ENCODE assay signal across 8 cellular contexts in the genomic region with DNA sequence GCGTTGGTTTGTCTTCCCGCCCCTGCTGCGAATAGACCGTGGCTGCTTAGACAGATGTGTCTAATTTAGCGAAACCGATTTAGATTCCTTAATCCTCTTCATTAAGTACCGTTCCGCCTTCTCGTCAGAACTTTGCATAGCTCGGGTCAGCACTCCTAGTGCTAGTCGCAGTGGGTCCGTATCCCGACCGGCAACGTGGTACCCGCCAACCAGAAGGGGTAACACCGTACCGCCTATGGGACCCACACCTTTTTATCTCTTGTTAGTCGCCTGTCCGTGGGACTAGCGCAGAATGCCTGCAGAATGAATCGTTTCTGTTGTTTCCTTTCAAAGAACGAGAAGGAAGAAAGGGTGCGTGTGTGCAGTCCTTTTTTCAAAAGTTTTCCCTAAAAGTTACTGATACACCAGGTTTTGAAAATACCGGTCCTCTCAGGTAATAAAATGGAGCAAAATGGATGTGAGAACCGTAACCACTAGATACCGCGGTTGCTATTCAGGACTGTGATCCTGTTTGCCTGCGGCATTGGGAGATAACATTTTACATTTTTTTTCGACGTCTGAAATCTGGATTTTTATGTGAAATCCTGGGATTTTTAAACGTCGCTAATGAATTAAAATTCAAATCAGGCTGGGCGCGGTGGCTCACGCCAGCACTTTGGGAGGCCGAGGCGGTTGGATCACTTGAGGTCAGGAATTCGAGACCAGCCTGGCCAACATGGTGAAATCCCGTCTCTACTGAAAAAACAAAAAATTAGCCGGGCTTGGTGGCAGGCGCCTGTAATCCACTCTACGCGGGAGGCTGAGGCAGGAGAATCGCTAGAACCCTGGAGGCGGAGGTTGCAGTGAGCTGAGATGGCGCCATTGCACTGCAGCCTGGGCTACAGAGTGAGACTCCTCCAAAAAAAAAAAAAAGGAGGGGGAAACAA. TPM values are rescaled to one million over a fixed set of nuclear protein-coding genes. Genes with fewer than 3 reads are reported as not detected.
DNase-seq lines count a peak whose midpoint lies in the region; ATAC-seq and TF ChIP-seq lines count a peak whose summit lies in the region.

No MANE protein-coding gene starts in this region.

- H3K4me1 ChIP-seq in iPS-20b (ENCODE audit: insufficient read depth, low read length): peaks cover 17% of the 10 kb centered on the region

- no peaks in the 10 kb centered on the region for H3K27me3 ChIP-seq in iPS-20b (ENCODE audit: insufficient read depth, low read length)

- peak overlapping the region; percentile 35 for H3K27ac ChIP-seq in iPS-20b (ENCODE audit: low read length)
- H3K27ac ChIP-seq in temporal lobe (ENCODE audit: low read depth, low read length): peak overlapping the region; percentile 97

- peak overlapping the region; percentile 99 for H3K4me3 Mint-ChIP-seq in activated naive CD8-positive, alpha-beta T cell

- no peak for DNase-seq in AG04449 (ENCODE audit: low read depth, low spot score)
- DNase-seq in AG20443 (ENCODE audit: low spot score): no peak
- no peak for DNase-seq in mucosa of gallbladder (ENCODE audit: low spot score)

- no peaks in the 10 kb centered on the region for H3K27me3 Mint-ChIP-seq in activated naive CD8-positive, alpha-beta T cell

- H3K27ac Mint-ChIP-seq in activated naive CD8-positive, alpha-beta T cell: peak overlapping the region; percentile 100

- peaks cover 31% of the 10 kb centered on the region for H3K36me3 ChIP-seq in iPS-20b (ENCODE audit: insufficient read depth, low read depth, low read length)

- TF ChIP-seq CTCF in AG04449 (IDR thresholded peaks at IDR 0.05; ENCODE audit: insufficient read depth, low read length, missing control alignments): no peak

- ATAC-seq in GM19035 (IDR thresholded peaks at IDR 0.05; ENCODE audit: unreplicated experiment) (peak; percentile 32), HG03196 (IDR thresholded peaks at IDR 0.05; ENCODE audit: unreplicated experiment) (peak; percentile 22)

- H3K4me3 ChIP-seq in AG04449 (ENCODE audit: low read depth, low read length) (peak overlapping the region; percentile 95), iPS-20b (ENCODE audit: low read length) (peak overlapping the region; percentile 94)

- H3K9me3 ChIP-seq in iPS-20b (ENCODE audit: insufficient read depth, low read depth, low read length): no peaks in the 10 kb centered on the region

- POLR2A ChIA-PET in AG04449 (lab: Yijun Ruan, JAX): interaction anchor here (1.1 to 2.6 kb wide), 9 partner anchors 12 to 344 kb away, joined by 4 to 23 read pairs (median 11); a partner anchor contains a TSS

- peaks cover 22% of the 10 kb centered on the region for H3K36me3 Mint-ChIP-seq in activated naive CD8-positive, alpha-beta T cell

- CTCF ChIA-PET in AG04449 (lab: Yijun Ruan, JAX): interaction anchor here (1.3 to 20.5 kb wide), 6 partner anchors 9 to 174 kb away, joined by 3 to 1361 read pairs (median 9); a partner anchor contains a TSS

- H3K4me1 Mint-ChIP-seq in activated naive CD8-positive, alpha-beta T cell (ENCODE audit: low read depth): peaks cover 30% of the 10 kb centered on the region

- peak overlapping the region; percentile 100; the same call in 1 of the 2 replicates for H3K9ac ChIP-seq in iPS-20b (ENCODE audit: low read depth, low read length)

- no peaks in the 10 kb centered on the region for H3K9me3 Mint-ChIP-seq in activated naive CD8-positive, alpha-beta T cell (ENCODE audit: low read depth)

RNA-seq across cellular contexts. Expression of a gene that starts 1.0 kb away (rescaled TPM):
- total RNA-seq in temporal lobe: 217 TPM
- total RNA-seq in mucosa of gallbladder: 187 TPM

RNA-seq across cellular contexts. Expression of a gene that starts 20.0 kb away (rescaled TPM):
- total RNA-seq in temporal lobe (55.6 TPM), mucosa of gallbladder (64.9 TPM)

RNA-seq across cellular contexts. Expression of a gene that starts 52.8 kb away (rescaled TPM):
- total RNA-seq in temporal lobe: 9.1 TPM
- total RNA-seq in mucosa of gallbladder: 36.9 TPM
